In the genomic region with DNA sequence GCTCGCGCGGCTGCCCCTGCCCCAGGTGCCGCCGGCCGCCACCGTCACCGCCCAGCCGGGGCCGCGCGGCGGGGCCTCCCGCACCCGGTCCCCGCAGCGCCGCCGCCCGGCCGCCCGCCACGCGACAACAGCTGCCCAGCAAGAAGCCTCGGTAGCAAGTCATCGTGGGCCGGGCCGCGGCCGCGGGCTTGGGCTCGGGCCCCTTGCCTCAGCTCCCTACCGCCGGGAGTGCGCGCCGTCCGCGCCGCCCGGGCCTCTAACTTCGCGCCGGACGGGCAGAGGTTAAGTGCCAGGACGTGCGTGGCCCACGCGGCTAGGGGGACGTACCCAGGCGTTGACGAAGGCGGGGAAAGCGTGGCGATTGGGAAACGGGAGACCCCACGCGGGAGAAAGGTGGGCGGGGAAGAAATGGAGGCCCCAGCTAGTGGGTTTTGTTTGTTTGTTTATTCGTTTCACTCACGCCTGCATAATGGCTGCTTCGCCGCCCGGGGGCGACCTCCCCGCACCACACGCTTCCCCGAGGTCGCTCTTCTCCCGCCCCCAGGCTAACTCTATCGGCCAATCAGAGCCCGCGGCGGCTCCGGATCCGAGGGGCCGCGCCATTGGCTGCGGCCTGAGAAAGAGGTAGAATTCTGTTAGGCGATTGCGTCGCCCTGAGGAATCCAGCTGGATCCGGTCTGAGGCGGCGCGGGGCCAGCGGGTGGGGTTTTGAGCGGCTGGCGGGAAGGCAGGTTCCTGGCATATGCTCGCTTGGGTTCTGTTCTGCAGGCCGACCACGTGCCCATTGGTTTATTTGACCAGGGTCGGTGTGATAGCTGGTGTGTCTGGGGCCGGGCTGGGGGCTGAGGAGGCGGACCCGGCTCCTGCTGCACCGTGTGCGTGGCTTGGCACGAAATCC, we compare ENCODE assay signal across 8 cellular contexts. TPM values are rescaled to one million over a fixed set of nuclear protein-coding genes. Genes with fewer than 3 reads are reported as not detected.
DNase-seq lines count a peak whose midpoint lies in the region; ATAC-seq, FAIRE-seq and TF ChIP-seq lines count a peak whose summit lies in the region.

A gene with protein sequence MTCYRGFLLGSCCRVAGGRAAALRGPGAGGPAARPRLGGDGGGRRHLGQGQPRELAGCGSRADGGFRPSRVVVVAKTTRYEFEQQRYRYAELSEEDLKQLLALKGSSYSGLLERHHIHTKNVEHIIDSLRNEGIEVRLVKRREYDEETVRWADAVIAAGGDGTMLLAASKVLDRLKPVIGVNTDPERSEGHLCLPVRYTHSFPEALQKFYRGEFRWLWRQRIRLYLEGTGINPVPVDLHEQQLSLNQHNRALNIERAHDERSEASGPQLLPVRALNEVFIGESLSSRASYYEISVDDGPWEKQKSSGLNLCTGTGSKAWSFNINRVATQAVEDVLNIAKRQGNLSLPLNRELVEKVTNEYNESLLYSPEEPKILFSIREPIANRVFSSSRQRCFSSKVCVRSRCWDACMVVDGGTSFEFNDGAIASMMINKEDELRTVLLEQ (minus strand): TSS at position 290 of the 898 bp plus-strand sequence. CDS start 127 bp downstream, at position 163.

- no peaks in the 10 kb centered on the region; the same call in 1 of the 2 replicates for H3K79me2 ChIP-seq in OCI-LY1 (ENCODE audit: insufficient read depth, low read length)

- H3K9me3 ChIP-seq in OCI-LY1 (ENCODE audit: low read length): no peaks in the 10 kb centered on the region
- no peaks in the 10 kb centered on the region for H3K9me3 ChIP-seq in mesodermal cell (ENCODE audit: control insufficient read depth, low read length)

- no peaks in the 10 kb centered on the region; the same call in 1 of the 2 replicates for H3K9me2 ChIP-seq in OCI-LY1 (ENCODE audit: low read depth, low read length)

- H4K20me1 ChIP-seq in OCI-LY1 (ENCODE audit: insufficient read depth, low read length): no peaks in the 10 kb centered on the region

- H3K4me3 ChIP-seq in OCI-LY1 (ENCODE audit: low read depth, low read length, poor library complexity, severe bottlenecking) (peak within 1 kb of the TSS; percentile 87), mesodermal cell (ENCODE audit: extremely low read depth, insufficient read depth, low read length, poor library complexity, severe bottlenecking) (peak within 1 kb of the TSS; percentile 72)

- peak; percentile 97 for FAIRE-seq in endometrium (lab: Jason Lieb, UNC)

- peak; percentile 92 for ATAC-seq in GM21515 (IDR thresholded peaks at IDR 0.05; ENCODE audit: unreplicated experiment)

- H3K9ac ChIP-seq in OCI-LY1 (ENCODE audit: low read length): peak within 1 kb of the TSS; percentile 80

- H3K4me2 ChIP-seq in OCI-LY1 (ENCODE audit: low read length): peak within 1 kb of the TSS; percentile 87

- H3K27me3 ChIP-seq in OCI-LY1 (ENCODE audit: insufficient read depth, low read length): no peaks in the 10 kb centered on the region

- DNase-seq in DMS 273 treated with DMSO at 0.1 percent for 48 hours (lab: John Stamatoyannopoulos, UW) (peak; percentile 92), HuH-7 (ENCODE audit: low spot score) (peak; percentile 97)
- peak; percentile 94 for DNase-seq in activated CD8-positive, alpha-beta memory T cell treated with anti-CD3 and anti-CD28 coated beads, Interleukin-2, amount 50 U/mL, for 4 hours
- peak; percentile 89 for DNase-seq in stimulated activated CD8-positive, alpha-beta memory T cell treated with anti-CD3 and anti-CD28 coated beads, Interleukin-15, amount 100 ng/mL, for 4 hours (ENCODE audit: low read depth in 2 of 2)

- no peaks in the 10 kb centered on the region for H3F3A ChIP-seq in OCI-LY1 (ENCODE audit: insufficient read depth, low read length)

- H2AFZ ChIP-seq in OCI-LY1 (ENCODE audit: low read length): no peak within 1 kb of the TSS; the same call in 1 of the 2 replicates

- WGBS in mesodermal cell (ENCODE audit: insufficient coverage in 2 of 2), 2 experiments: 0% methylated on average over 52 to 69 of the region's 99 CpGs

- peak; percentile 58; the same call in 1 of the 2 replicates for TF ChIP-seq CTCF in OCI-LY1 (IDR thresholded peaks at IDR 0.05; ENCODE audit: low read length)

- H3K36me3 ChIP-seq in OCI-LY1 (ENCODE audit: insufficient read depth, low read length) (no peaks in the 10 kb centered on the region), mesodermal cell (ENCODE audit: control insufficient read depth, insufficient read depth, low read length) (no peaks in the 10 kb centered on the region)

- H3K27ac ChIP-seq in OCI-LY1 (ENCODE audit: low read depth, low read length, poor library complexity, severe bottlenecking) (peak within 1 kb of the TSS; percentile 71), mesodermal cell (ENCODE audit: low read depth, low read length, severe bottlenecking) (peak within 1 kb of the TSS; percentile 93)

- H3K4me1 ChIP-seq in OCI-LY1 (ENCODE audit: insufficient read depth, low read length, severe bottlenecking): peaks cover 54% of the 10 kb centered on the region
- H3K4me1 ChIP-seq in mesodermal cell (ENCODE audit: control insufficient read depth, insufficient read depth, low read length, poor library complexity, severe bottlenecking): peaks cover 10% of the 10 kb centered on the region

RNA-seq across cellular contexts. Expression of the gene that starts here (rescaled TPM):
- polyA plus RNA-seq in mesodermal cell (2013, experiment 1 of 2): 26.8 TPM
- 27.6 TPM for polyA plus RNA-seq in mesodermal cell (2013, experiment 2 of 2)

Comparison
In these comparisons a context has a peak if more than half of its experiments do, and no peak if none do; other contexts are left out.
1. Peak in every context shown above with its lines: DNase-seq, ATAC-seq, H3K4me3 ChIP-seq and H3K27ac ChIP-seq.